ENCODE assay signal across 28 cellular contexts in genomic region chr3:55449527-55449926, GRCh38. TPM values are rescaled to one million over a fixed set of nuclear protein-coding genes. Genes with fewer than 3 reads are reported as not detected.
"Had no signal": no experiment of that assay in that cellular context is flagged by ENCODE, and none has a peak within 500 bp of the region (broad histone marks: within the 10 kb centered on the region; RNA-seq: fewer than 3 reads in every experiment).

No MANE protein-coding gene starts in this region.

- H3K9me3 Mint-ChIP-seq: nephron progenitor cell, neural progenitor cell had no signal

- H3K4me1 Mint-ChIP-seq: naive B cell; natural killer cell; stimulated activated memory B cell treated with anti-CD40 and anti-IgM and Interleukin-4, amounts not matched to agents 10 μg/mL and 1 μg/mL and 100 μg/mL, for 72 hours had no signal

- ATAC-seq: left lobe of liver; left ventricle myocardium superior; lower lobe of right lung; natural killer cell; stimulated activated memory B cell treated with anti-CD40 and anti-IgM and Interleukin-4, amounts not matched to agents 10 μg/mL and 1 μg/mL and 100 μg/mL, for 72 hours; stimulated activated naive CD8-positive, alpha-beta T cell treated with anti-CD3 and anti-CD28 coated beads, Interleukin-15, Interleukin-2, amounts not matched to agents 100 U/mL and 50 U/mL, for 24 hours had no signal

- H3K4me2 ChIP-seq: neural progenitor cell, smooth muscle cell had no signal

- H3K4me1 ChIP-seq: lower lobe of right lung, right atrium auricular region, stomach, testis, vagina had no signal

- DNase-seq: islet precursor cell; left ventricle myocardium superior; lower lobe of right lung; mammary epithelial cell; mesenchymal stem cell; naive B cell; natural killer cell; nephron progenitor cell; occipital lobe; right lobe of liver; stimulated activated CD4-positive, alpha-beta T cell treated with anti-CD3 and anti-CD28 coated beads, Interleukin-1b, Interleukin-23, amount 100 ng/mL, for 48 hours; stimulated activated CD4-positive, alpha-beta T cell treated with anti-CD3 and anti-CD28 coated beads, Interleukin-2, amount 100 ng/mL, for 48 hours; stimulated activated CD4-positive, alpha-beta T cell treated with anti-CD3 and anti-CD28 coated beads, Interleukin-4, amount 100 ng/mL, for 4 hours; stimulated activated CD8-positive, alpha-beta memory T cell treated with anti-CD3 and anti-CD28 coated beads, Interleukin-4, amount 100 ng/mL, for 48 hours; stimulated activated naive CD8-positive, alpha-beta T cell treated with anti-CD3 and anti-CD28 coated beads, Interleukin-15, Interleukin-2, amounts not matched to agents 100 U/mL and 50 U/mL, for 24 hours; stomach; testis; thyroid gland; transverse colon; upper lobe of left lung had no signal

- H3K27me3 Mint-ChIP-seq: stimulated activated memory B cell treated with anti-CD40 and anti-IgM and Interleukin-4, amounts not matched to agents 10 μg/mL and 1 μg/mL and 100 μg/mL, for 72 hours had no signal

- H3K9me3 ChIP-seq: lower lobe of right lung, neutrophil, right atrium auricular region, right lobe of liver, stomach, testis, thyroid gland, transverse colon, upper lobe of left lung, vagina had no signal

- H3K36me3 Mint-ChIP-seq: naive B cell; natural killer cell; neural progenitor cell; stimulated activated memory B cell treated with anti-CD40 and anti-IgM and Interleukin-4, amounts not matched to agents 10 μg/mL and 1 μg/mL and 100 μg/mL, for 72 hours had no signal

- H3K27ac ChIP-seq: lower lobe of right lung, neural progenitor cell, neutrophil, right atrium auricular region, right lobe of liver, stomach, testis, thyroid gland, transverse colon, upper lobe of left lung, vagina had no signal

- H3K4me3 Mint-ChIP-seq: naive B cell; natural killer cell; nephron progenitor cell; neural progenitor cell; stimulated activated memory B cell treated with anti-CD40 and anti-IgM and Interleukin-4, amounts not matched to agents 10 μg/mL and 1 μg/mL and 100 μg/mL, for 72 hours had no signal

- H3K27ac Mint-ChIP-seq: naive B cell; natural killer cell; nephron progenitor cell; neural progenitor cell; progenitor cell of endocrine pancreas; stimulated activated memory B cell treated with anti-CD40 and anti-IgM and Interleukin-4, amounts not matched to agents 10 μg/mL and 1 μg/mL and 100 μg/mL, for 72 hours had no signal

- H3K27me3 ChIP-seq: neural progenitor cell, neutrophil, right atrium auricular region, right lobe of liver, testis, thyroid gland, transverse colon, upper lobe of left lung, vagina had no signal

- H3K36me3 ChIP-seq: lower lobe of right lung, neural progenitor cell, neutrophil, right atrium auricular region, right lobe of liver, stomach, thyroid gland, transverse colon, upper lobe of left lung, vagina had no signal

- H2AFZ ChIP-seq: neural progenitor cell had no signal

- H3K4me3 ChIP-seq: lower lobe of right lung, neural progenitor cell, right atrium auricular region, right lobe of liver, smooth muscle cell, stomach, testis, thyroid gland, transverse colon, upper lobe of left lung, vagina had no signal

- H3K9ac ChIP-seq: neural progenitor cell had no signal

RNA-seq across cellular contexts. Expression of gene WNT5A, which starts 37.6 kb away (rescaled TPM):
- total RNA-seq: natural killer cell had no signal
